Comparison of ENCODE assay signal across 8 cellular contexts in genomic region chr6:113630738-113631535, GRCh38.
DNase-seq lines count a peak whose midpoint lies in the region; ATAC-seq and TF ChIP-seq lines count a peak whose summit lies in the region.

No MANE protein-coding gene starts in this region.

- ATAC-seq in CD8-positive, alpha-beta T cell, result peak; percentile 44
- peak; percentile 68 for ATAC-seq in GM19395 (IDR thresholded peaks at IDR 0.05; ENCODE audit: unreplicated experiment)
- ATAC-seq in HG03432 (IDR thresholded peaks at IDR 0.05; ENCODE audit: unreplicated experiment), result peak; percentile 60
- ATAC-seq in left cardiac atrium, result peak; percentile 63 to 75

- peak overlapping the region; percentile 37 for H3K27ac Mint-ChIP-seq in CD8-positive, alpha-beta T cell
- peak overlapping the region; percentile 71 for H3K27ac Mint-ChIP-seq in activated CD4-positive, alpha-beta memory T cell treated with anti-CD3 and anti-CD28 coated beads for 36 hours

- no peak for DNase-seq in CD8-positive, alpha-beta T cell
- peak; percentile 58 for DNase-seq in activated CD4-positive, alpha-beta memory T cell treated with anti-CD3 and anti-CD28 coated beads for 36 hours
- DNase-seq in left cardiac atrium (peak; percentile 20), GM13976 (ENCODE audit: low spot score) (no peak), GM19240 (ENCODE audit: insufficient read length, low spot score) (no peak)
- peak; percentile 22 to 23 for DNase-seq in stimulated activated CD4-positive, alpha-beta T cell treated with anti-CD3 and anti-CD28 coated beads, Interleukin-2, amount 100 ng/mL, for 24 hours

- no peaks in the 10 kb centered on the region for H3K4me1 ChIP-seq in CD8-positive, alpha-beta T cell (ENCODE audit: insufficient read depth, low read length)

- POLR2A ChIA-PET in CD8-positive, alpha-beta T cell (lab: Charles Lee), result no interaction called here
- POLR2A ChIA-PET in activated CD4-positive, alpha-beta memory T cell treated with anti-CD3 and anti-CD28 coated beads for 36 hours (lab: Charles Lee), result no interaction called here

- intact Hi-C loops in CD8-positive, alpha-beta T cell (cut with DNase I, micrococcal nuclease), result no loop called here
- intact Hi-C loops in activated CD4-positive, alpha-beta memory T cell treated with anti-CD3 and anti-CD28 coated beads for 36 hours (cut with micrococcal nuclease), result loop anchor here (1.0 to 5.0 kb wide), 5 partner anchors 59 to 1344 kb away; partner anchors contain the start of gene HDAC2
- intact Hi-C loops in left cardiac atrium (cut with DNase I), result no loop called here

- H3K4me1 Mint-ChIP-seq in CD8-positive, alpha-beta T cell (ENCODE audit: low read depth), result peaks cover 12% of the 10 kb centered on the region
- H3K4me1 Mint-ChIP-seq in activated CD4-positive, alpha-beta memory T cell treated with anti-CD3 and anti-CD28 coated beads for 36 hours (ENCODE audit: low read depth), result peaks cover 56% of the 10 kb centered on the region

- H3K27me3 Mint-ChIP-seq in CD8-positive, alpha-beta T cell (ENCODE audit: low read depth), result no peaks in the 10 kb centered on the region
- H3K27me3 Mint-ChIP-seq in activated CD4-positive, alpha-beta memory T cell treated with anti-CD3 and anti-CD28 coated beads for 36 hours, result no peaks in the 10 kb centered on the region

- in situ Hi-C loops in GM13976 (cut with MboI; ENCODE audit: low sequenced_read_pairs, unreplicated experiment), result loop anchor here (25.0 kb wide), 1 partner anchor 844 kb away; no protein-coding TSS in a partner anchor

- H3K36me3 ChIP-seq in CD8-positive, alpha-beta T cell (ENCODE audit: insufficient read depth, low read length), result no peaks in the 10 kb centered on the region

- H3K9me3 ChIP-seq in CD8-positive, alpha-beta T cell (ENCODE audit: low read length), result no peaks in the 10 kb centered on the region

- no peak overlapping the region for H3K4me3 ChIP-seq in CD8-positive, alpha-beta T cell (ENCODE audit: low read depth, low read length)

- TF ChIP-seq CTCF in CD8-positive, alpha-beta T cell (IDR thresholded peaks at IDR 0.05), result no peak
- TF ChIP-seq CTCF in GM13976 (IDR thresholded peaks at IDR 0.05; ENCODE audit: borderline replicate concordance, control extremely low read depth, extremely low read depth, insufficient read depth, missing control alignments), result no peak

- no peaks in the 10 kb centered on the region for H3K27me3 ChIP-seq in CD8-positive, alpha-beta T cell (ENCODE audit: insufficient read depth, low read length)

- no peak overlapping the region for H3K27ac ChIP-seq in CD8-positive, alpha-beta T cell (ENCODE audit: low read depth, low read length)

- H3K36me3 Mint-ChIP-seq in CD8-positive, alpha-beta T cell, result no peaks in the 10 kb centered on the region
- H3K36me3 Mint-ChIP-seq in activated CD4-positive, alpha-beta memory T cell treated with anti-CD3 and anti-CD28 coated beads for 36 hours, result no peaks in the 10 kb centered on the region

- H3K9me3 Mint-ChIP-seq in CD8-positive, alpha-beta T cell, result no peaks in the 10 kb centered on the region
- H3K9me3 Mint-ChIP-seq in activated CD4-positive, alpha-beta memory T cell treated with anti-CD3 and anti-CD28 coated beads for 36 hours, result no peaks in the 10 kb centered on the region

- CTCF ChIA-PET in CD8-positive, alpha-beta T cell (lab: Charles Lee), result no interaction called here
- CTCF ChIA-PET in activated CD4-positive, alpha-beta memory T cell treated with anti-CD3 and anti-CD28 coated beads for 36 hours (lab: Charles Lee), result no interaction called here

- H3K4me3 Mint-ChIP-seq in CD8-positive, alpha-beta T cell, result peak overlapping the region; percentile 40
- peak overlapping the region; percentile 28 for H3K4me3 Mint-ChIP-seq in activated CD4-positive, alpha-beta memory T cell treated with anti-CD3 and anti-CD28 coated beads for 36 hours

Comparison
In these comparisons a context has a peak if more than half of its experiments do, and no peak if none do; other contexts are left out.
1. DNase-seq: peak in activated CD4-positive, alpha-beta memory T cell treated with anti-CD3 and anti-CD28 coated beads for 36 hours (single experiment), left cardiac atrium (single experiment) and stimulated activated CD4-positive, alpha-beta T cell treated with anti-CD3 and anti-CD28 coated beads, Interleukin-2, amount 100 ng/mL, for 24 hours (2 of 2); none in CD8-positive, alpha-beta T cell (0 of 7), GM13976 (single experiment) and GM19240 (single experiment).
2. Peak in every context shown above with its lines, with median percentiles within 50 percentile points of each other: ATAC-seq.